8 cellular contexts compared by ENCODE assay signal in the genomic region with DNA sequence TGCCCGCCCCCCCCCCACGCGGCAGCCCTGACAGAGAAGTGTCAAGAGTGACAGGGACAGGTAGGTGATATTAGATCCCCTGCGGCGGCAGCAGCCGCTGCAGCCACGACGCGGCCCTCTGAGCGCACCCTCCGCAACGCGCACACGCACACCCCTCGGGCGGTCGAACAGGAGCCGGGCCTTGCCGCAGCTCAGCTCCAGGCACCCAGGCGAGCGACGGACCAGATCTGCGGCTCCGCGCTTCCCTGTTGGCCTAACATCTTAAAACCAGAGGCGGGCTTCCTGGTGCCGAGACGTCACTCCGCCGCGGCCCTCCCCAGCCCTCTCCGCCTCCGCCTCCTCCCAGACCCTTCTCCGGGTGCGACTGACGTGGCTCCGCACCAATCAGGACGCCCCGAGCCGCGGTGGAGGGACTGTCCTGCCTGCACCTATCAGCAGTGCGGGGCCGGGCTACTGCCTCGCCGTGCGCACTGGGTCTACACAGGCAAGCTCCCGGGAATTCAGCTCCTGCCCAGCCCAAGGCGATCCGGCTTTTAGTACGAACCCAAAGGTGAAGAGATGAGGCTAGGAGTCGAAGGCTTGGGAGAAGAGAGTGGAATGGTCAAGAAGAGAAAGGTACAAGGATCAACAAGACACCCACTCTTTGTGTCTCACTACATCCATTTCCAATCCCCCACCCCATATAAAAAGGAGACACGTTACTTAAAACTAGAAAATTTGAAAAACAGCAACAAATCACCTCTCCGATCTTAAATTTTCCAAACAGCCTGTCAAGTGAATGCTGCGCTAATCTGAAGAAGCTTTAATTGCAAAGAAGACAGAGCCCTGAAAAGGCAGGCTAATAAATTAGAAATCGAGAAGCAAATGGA. TPM values are rescaled to one million over a fixed set of nuclear protein-coding genes. Genes with fewer than 3 reads are reported as not detected.
DNase-seq lines count a peak whose midpoint lies in the region; ATAC-seq and TF ChIP-seq lines count a peak whose summit lies in the region.

A gene (minus strand): TSS at position 237 of the 869 bp plus-strand sequence. CDS start 617 bp downstream, outside the sequence.

- peaks cover 54% of the 10 kb centered on the region for H3K27me3 ChIP-seq in BJ (ENCODE audit: control insufficient read depth, insufficient read depth, low read length)
- peaks cover 53 to 100% (median 100%) of the 10 kb centered on the region in 45 donors for H3K27me3 ChIP-seq in dorsolateral prefrontal cortex
- H3K27me3 ChIP-seq in stomach = peaks cover 24 to 100% (median 99%) of the 10 kb centered on the region in 3 donors

- H3K4me3 ChIP-seq in BJ (ENCODE audit: low read depth, low read length) (peak within 1 kb of the TSS; percentile 44), dorsolateral prefrontal cortex (peak within 1 kb of the TSS in 42 of 59 donors; percentile 0 to 59 (median 31)), stomach (peak within 1 kb of the TSS; percentile 23 to 48 (median 42))

- no peak for TF ChIP-seq EP300 in stomach (IDR thresholded peaks at IDR 0.05)

- H3K4me1 ChIP-seq in stomach = peaks cover 26 to 49% (median 39%) of the 10 kb centered on the region in 4 donors

- no peak for TF ChIP-seq CTCF in BJ (IDR thresholded peaks at IDR 0.05; ENCODE audit: insufficient read depth, low read depth, low read length)
- TF ChIP-seq CTCF in dorsolateral prefrontal cortex (IDR thresholded peaks at IDR 0.05 in 54 of 56, conservative IDR thresholded peaks at IDR 0.05 in 2 of 56; ENCODE audit: low read depth in 1 of 56, partially characterized antibody in 56 of 56) = no peak
- no peak for TF ChIP-seq CTCF in stomach (IDR thresholded peaks at IDR 0.05)

- H3K9me3 ChIP-seq in stomach = peaks cover 0 to 33% (median 14%) of the 10 kb centered on the region in 4 donors

- DNase-seq in BJ (ENCODE audit: low read depth) (peak; percentile 43), dorsolateral prefrontal cortex (no peak), lung microvascular endothelial cell (ENCODE audit: low read depth in 2 of 2) (peak; percentile 88 to 94), stomach (no peak), superior temporal gyrus (ENCODE audit: extremely low spot score) (no peak)

- H3K27ac ChIP-seq in dorsolateral prefrontal cortex (no peak within 1 kb of the TSS), stomach (peak within 1 kb of the TSS in 1 of 5 donors; percentile 54)

- CTCF ChIA-PET in BJ (lab: Yijun Ruan, JAX) = interaction anchor here (1.6 kb wide), 1 partner anchor 8 kb away, joined by 7 read pairs; no protein-coding TSS in a partner anchor

- intact Hi-C loops in dorsolateral prefrontal cortex (cut with DNase I) (loop anchor here (10.0 kb wide), 2 partner anchors 1892 to 1902 kb away; a partner anchor contains a TSS), stomach (cut with DNase I; ENCODE audit: low total_unique reads) (no loop called here)

- ATAC-seq in GM19397 (IDR thresholded peaks at IDR 0.05; ENCODE audit: unreplicated experiment) = peak; percentile 93
- ATAC-seq in HG03520 (IDR thresholded peaks at IDR 0.05; ENCODE audit: unreplicated experiment) = peak; percentile 93
- ATAC-seq in SK-N-SH treated with all-trans-retinoic acid at 6 μM for 48 hours = peak; percentile 85

- WGBS in stomach, 5 donors = 3 to 10% (median 7%) methylated on average over 19 to 55 of the region's 55 CpGs

- no peaks in the 10 kb centered on the region for H3K36me3 ChIP-seq in BJ (ENCODE audit: control insufficient read depth, insufficient read depth, low read length)
- no peaks in the 10 kb centered on the region for H3K36me3 ChIP-seq in stomach

- TF ChIP-seq POLR2A in stomach (IDR thresholded peaks at IDR 0.05) = no peak

- POLR2A ChIA-PET in BJ (lab: Charles Lee) = no interaction called here

TF ChIP-seq in SK-N-SH treated with all-trans-retinoic acid at 6 μM for 48 hours, 23 proteins besides CTCF, POLR2A, EP300 and RAD21:
- TF ChIP-seq SNAI2 (CRISPR knock-in tag; IDR thresholded peaks at IDR 0.05) (no peak), ZFP3 (CRISPR knock-in tag; IDR thresholded peaks at IDR 0.05) (no peak), RARB (CRISPR knock-in tag; IDR thresholded peaks at IDR 0.05) (no peak), ZNF70 (CRISPR knock-in tag; IDR thresholded peaks at IDR 0.05) (no peak), ARNTL (CRISPR knock-in tag; IDR thresholded peaks at IDR 0.05; ENCODE audit: borderline replicate concordance, low read depth) (no peak), ZNF8 (CRISPR knock-in tag; IDR thresholded peaks at IDR 0.05) (no peak)
- TF ChIP-seq, protein P1, sequence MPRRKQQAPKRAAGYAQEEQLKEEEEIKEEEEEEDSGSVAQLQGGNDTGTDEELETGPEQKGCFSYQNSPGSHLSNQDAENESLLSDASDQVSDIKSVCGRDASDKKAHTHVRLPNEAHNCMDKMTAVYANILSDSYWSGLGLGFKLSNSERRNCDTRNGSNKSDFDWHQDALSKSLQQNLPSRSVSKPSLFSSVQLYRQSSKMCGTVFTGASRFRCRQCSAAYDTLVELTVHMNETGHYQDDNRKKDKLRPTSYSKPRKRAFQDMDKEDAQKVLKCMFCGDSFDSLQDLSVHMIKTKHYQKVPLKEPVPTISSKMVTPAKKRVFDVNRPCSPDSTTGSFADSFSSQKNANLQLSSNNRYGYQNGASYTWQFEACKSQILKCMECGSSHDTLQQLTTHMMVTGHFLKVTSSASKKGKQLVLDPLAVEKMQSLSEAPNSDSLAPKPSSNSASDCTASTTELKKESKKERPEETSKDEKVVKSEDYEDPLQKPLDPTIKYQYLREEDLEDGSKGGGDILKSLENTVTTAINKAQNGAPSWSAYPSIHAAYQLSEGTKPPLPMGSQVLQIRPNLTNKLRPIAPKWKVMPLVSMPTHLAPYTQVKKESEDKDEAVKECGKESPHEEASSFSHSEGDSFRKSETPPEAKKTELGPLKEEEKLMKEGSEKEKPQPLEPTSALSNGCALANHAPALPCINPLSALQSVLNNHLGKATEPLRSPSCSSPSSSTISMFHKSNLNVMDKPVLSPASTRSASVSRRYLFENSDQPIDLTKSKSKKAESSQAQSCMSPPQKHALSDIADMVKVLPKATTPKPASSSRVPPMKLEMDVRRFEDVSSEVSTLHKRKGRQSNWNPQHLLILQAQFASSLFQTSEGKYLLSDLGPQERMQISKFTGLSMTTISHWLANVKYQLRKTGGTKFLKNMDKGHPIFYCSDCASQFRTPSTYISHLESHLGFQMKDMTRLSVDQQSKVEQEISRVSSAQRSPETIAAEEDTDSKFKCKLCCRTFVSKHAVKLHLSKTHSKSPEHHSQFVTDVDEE (CRISPR knock-in tag; IDR thresholded peaks at IDR 0.05) = no peak
TF ChIP-seq in SK-N-SH treated with all-trans-retinoic acid at 6 μM for 48 hours: peak in this region for 0.

RNA-seq across cellular contexts. Expression of the gene that starts here (rescaled TPM):
- polyA plus RNA-seq in BJ (2011; rRNA removed) (0.56 and 1.1 TPM in 2 replicates), stomach (under 1 TPM in 1 of 3 donors, not detected in 2; 0.53 TPM)
- polyA minus RNA-seq in BJ (2011; rRNA and poly(A)+ RNA removed) = 0.24 and 0.51 TPM in 2 replicates
- total RNA-seq in dorsolateral prefrontal cortex (not detected), lung microvascular endothelial cell (under 0.01 TPM in 1 of 2 replicates, not detected in the other), stomach (1 to 10 TPM in 2 of 5 donors, not detected in 3; 1.1 to 2.6 TPM)

Comparison
In these comparisons a context has a peak if more than half of its experiments do, and no peak if none do; other contexts are left out.
1. Peak in DNase-seq in lung microvascular endothelial cell; RNA of the gene not detected or under 1 TPM.